ENCODE assay signal across 8 cellular contexts in the genomic region with DNA sequence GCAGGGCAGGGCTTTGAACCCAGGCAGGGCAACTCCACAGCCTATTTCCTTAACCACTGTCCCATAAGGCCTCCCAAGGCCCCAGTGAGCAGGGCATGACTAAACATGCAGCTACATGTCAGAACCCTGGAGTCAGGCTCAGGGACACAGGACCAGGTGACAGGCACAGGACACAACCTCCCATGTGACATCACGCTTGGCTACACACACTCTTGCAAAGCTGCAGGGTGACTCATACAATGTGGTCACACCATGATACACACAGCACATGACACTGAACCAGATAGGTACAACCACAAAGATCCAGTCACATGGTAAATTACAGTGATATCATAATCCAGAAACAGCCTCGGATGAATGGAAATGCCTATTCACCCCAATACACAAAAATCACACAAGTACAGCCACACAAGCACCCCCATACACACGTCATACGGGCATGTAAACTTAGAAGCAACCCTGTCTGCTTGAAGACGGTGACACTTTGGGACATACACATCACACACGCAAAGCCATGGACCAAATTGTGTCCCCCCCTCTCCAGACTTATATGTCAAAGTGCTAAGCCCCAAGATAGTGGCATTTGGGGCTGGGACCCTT. TPM values are rescaled to one million over a fixed set of nuclear protein-coding genes. Genes with fewer than 3 reads are reported as not detected.
DNase-seq lines count a peak whose midpoint lies in the region; ATAC-seq and TF ChIP-seq lines count a peak whose summit lies in the region.

No MANE protein-coding gene starts in this region.

- no peak overlapping the region for H3K27ac ChIP-seq in osteoblast (ENCODE audit: low read depth, low read length)

- H3K9me3 Mint-ChIP-seq in T-helper 2 cell treated with Interferon-gamma antibody and Interleukin-4, amounts not matched to agents 5 μg/mL and 100 μg/mL, for 36 hours, result peaks cover 7% of the 10 kb centered on the region
- H3K9me3 Mint-ChIP-seq in nephron progenitor cell, result peaks cover 19% of the 10 kb centered on the region

- H3K27ac Mint-ChIP-seq in T-helper 2 cell treated with Interferon-gamma antibody and Interleukin-4, amounts not matched to agents 5 μg/mL and 100 μg/mL, for 36 hours, result no peak overlapping the region
- H3K27ac Mint-ChIP-seq in nephron progenitor cell, result no peak overlapping the region

- H3K4me1 Mint-ChIP-seq in T-helper 2 cell treated with Interferon-gamma antibody and Interleukin-4, amounts not matched to agents 5 μg/mL and 100 μg/mL, for 36 hours (ENCODE audit: low read depth), result no peaks in the 10 kb centered on the region
- no peaks in the 10 kb centered on the region for H3K4me1 Mint-ChIP-seq in nephron progenitor cell

- H3K4me2 ChIP-seq in osteoblast (ENCODE audit: insufficient read depth, low read length), result no peak overlapping the region

- no peak overlapping the region for H3K4me3 ChIP-seq in osteoblast (ENCODE audit: insufficient read depth, low read length)

- H2AFZ ChIP-seq in osteoblast (ENCODE audit: low read length), result no peak overlapping the region

- H3K36me3 Mint-ChIP-seq in T-helper 2 cell treated with Interferon-gamma antibody and Interleukin-4, amounts not matched to agents 5 μg/mL and 100 μg/mL, for 36 hours (ENCODE audit: low read depth), result no peaks in the 10 kb centered on the region
- H3K36me3 Mint-ChIP-seq in nephron progenitor cell (ENCODE audit: low read depth), result no peaks in the 10 kb centered on the region

- peak; percentile 72 for ATAC-seq in GM21360 (IDR thresholded peaks at IDR 0.05; ENCODE audit: unreplicated experiment)
- ATAC-seq in HG03469 (IDR thresholded peaks at IDR 0.05; ENCODE audit: unreplicated experiment), result peak; percentile 76

- no peaks in the 10 kb centered on the region for H3K4me1 ChIP-seq in osteoblast (ENCODE audit: insufficient read depth, low read length)

- no peaks in the 10 kb centered on the region for H3K9me3 ChIP-seq in osteoblast (ENCODE audit: low read depth, low read length)

- TF ChIP-seq CTCF in osteoblast (IDR thresholded peaks at IDR 0.05; ENCODE audit: extremely low read depth, low read depth, low read length), result no peak
- no peak for TF ChIP-seq CTCF in nephron progenitor cell (IDR thresholded peaks at IDR 0.05)

- no peaks in the 10 kb centered on the region for H4K20me1 ChIP-seq in osteoblast (ENCODE audit: insufficient read depth, low read length)

- H3K79me2 ChIP-seq in osteoblast (ENCODE audit: insufficient read depth, low read length), result no peaks in the 10 kb centered on the region

- DNase-seq in NCI-H1105 treated with DMSO at 0.1 percent for 48 hours (lab: John Stamatoyannopoulos, UW) (peak; percentile 11), NCI-H1105 (lab: John Stamatoyannopoulos, UW) (no peak), osteoblast (ENCODE audit: insufficient read length, low spot score, missing footprints) (peak; percentile 58), activated gamma-delta T cell treated with Interleukin-2 at 50 U/mL for 16 hours (no peak), nephron progenitor cell (no peak)
- peak; percentile 41 for DNase-seq in T-helper 2 cell treated with Interferon-gamma antibody and Interleukin-4, amounts not matched to agents 5 μg/mL and 100 μg/mL, for 36 hours (ENCODE audit: low spot score)

- no peaks in the 10 kb centered on the region for H3K27me3 ChIP-seq in osteoblast (ENCODE audit: insufficient read depth, low read length)

- H3K27me3 Mint-ChIP-seq in T-helper 2 cell treated with Interferon-gamma antibody and Interleukin-4, amounts not matched to agents 5 μg/mL and 100 μg/mL, for 36 hours (ENCODE audit: low read depth), result no peaks in the 10 kb centered on the region
- peaks cover 55% of the 10 kb centered on the region for H3K27me3 Mint-ChIP-seq in nephron progenitor cell (ENCODE audit: low read depth, poor library complexity)

- H3K36me3 ChIP-seq in osteoblast (ENCODE audit: insufficient read depth, low read length), result no peaks in the 10 kb centered on the region

- H3K4me3 Mint-ChIP-seq in T-helper 2 cell treated with Interferon-gamma antibody and Interleukin-4, amounts not matched to agents 5 μg/mL and 100 μg/mL, for 36 hours, result no peak overlapping the region
- no peak overlapping the region for H3K4me3 Mint-ChIP-seq in nephron progenitor cell

RNA-seq across cellular contexts. Expression of a gene that starts 14.5 kb away (rescaled TPM):
- 0.29 TPM in 1 of 2 replicates, not detected in the other for total RNA-seq in osteoblast

RNA-seq across cellular contexts. Expression of a gene that starts 23.5 kb away (rescaled TPM):
- not detected in 2 replicates for total RNA-seq in osteoblast

RNA-seq across cellular contexts. Expression of a gene that starts 42.0 kb away (rescaled TPM):
- not detected in 2 replicates for total RNA-seq in osteoblast

RNA-seq across cellular contexts. Expression of a gene that starts 56.1 kb away (rescaled TPM):
- not detected in 2 replicates for total RNA-seq in osteoblast

Comparison
In these comparisons a context has a peak if more than half of its experiments do, and no peak if none do; other contexts are left out.
1. DNase-seq: peak in NCI-H1105 treated with DMSO at 0.1 percent for 48 hours (single experiment), T-helper 2 cell treated with Interferon-gamma antibody and Interleukin-4, amounts not matched to agents 5 μg/mL and 100 μg/mL, for 36 hours (single experiment) and osteoblast (single experiment); none in NCI-H1105 (single experiment), activated gamma-delta T cell treated with Interleukin-2 at 50 U/mL for 16 hours (single experiment) and nephron progenitor cell (single experiment).